In the genomic region with DNA sequence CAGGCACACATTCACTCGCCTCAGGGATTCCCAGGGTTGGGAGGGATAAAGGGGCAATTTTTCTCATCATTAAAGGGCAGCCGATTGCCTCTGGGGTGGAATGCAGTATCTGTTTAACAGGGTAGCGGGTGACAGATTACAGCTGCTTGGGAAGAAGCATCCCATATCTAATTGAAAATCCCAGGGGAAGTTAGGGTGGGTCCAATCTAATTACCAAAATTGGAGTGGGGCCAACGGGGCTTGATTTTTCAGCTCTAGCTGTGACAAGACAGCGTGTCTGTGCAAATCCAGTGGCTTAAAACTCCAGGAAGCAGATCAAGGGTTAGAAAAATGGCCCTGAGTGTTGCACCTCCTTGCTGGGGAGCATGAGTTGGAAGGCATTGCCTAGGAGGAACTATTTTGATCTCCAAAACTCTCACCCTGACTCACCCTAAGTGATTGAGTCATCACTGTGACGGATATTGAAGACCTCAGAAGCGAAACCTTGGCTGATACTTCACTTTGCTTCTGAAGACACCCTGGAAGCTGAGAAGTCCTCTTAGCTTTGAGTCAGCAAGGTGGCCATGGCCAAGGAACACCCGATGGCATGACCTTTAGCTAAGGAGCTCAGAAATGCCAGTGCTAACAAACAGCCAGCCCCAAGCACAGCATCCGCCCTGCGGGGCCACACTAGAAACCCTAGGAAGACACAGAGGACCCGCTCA, we compare ENCODE assay signal across 9 cellular contexts. TPM values are rescaled to one million over a fixed set of nuclear protein-coding genes. Genes with fewer than 3 reads are reported as not detected.
DNase-seq lines count a peak whose midpoint lies in the region; ATAC-seq and TF ChIP-seq lines count a peak whose summit lies in the region.
"Had no signal": no experiment of that assay in that cellular context is flagged by ENCODE, and none has a peak within 500 bp of the region (broad histone marks: within the 10 kb centered on the region; RNA-seq: fewer than 3 reads in every experiment).

No MANE protein-coding gene starts in this region.

- H3K4me1 ChIP-seq in lung (ENCODE audit: control insufficient read depth in 2 of 2, insufficient read depth in 2 of 2, low read length in 2 of 2), result no peaks in the 10 kb centered on the region
- no peaks in the 10 kb centered on the region for H3K4me1 ChIP-seq in effector memory CD4-positive, alpha-beta T cell (ENCODE audit: control insufficient read depth, insufficient read depth, low read length, poor library complexity, severe bottlenecking)
- H3K4me1 ChIP-seq: pancreas had no signal

- H3K36me3 ChIP-seq in lung (ENCODE audit: control insufficient read depth in 2 of 2, insufficient read depth in 2 of 2, low read length in 2 of 2), result no peaks in the 10 kb centered on the region
- no peaks in the 10 kb centered on the region for H3K36me3 ChIP-seq in effector memory CD4-positive, alpha-beta T cell (ENCODE audit: control insufficient read depth, insufficient read depth, low read length)

- DNase-seq in activated naive CD4-positive, alpha-beta T cell treated with anti-CD3 and anti-CD28 coated beads for 36 hours, result peak; percentile 63
- DNase-seq in activated naive CD4-positive, alpha-beta T cell treated with anti-CD3 and anti-CD28 coated beads, Interleukin-2, amount 50 U/mL, for 16 hours, result no peak
- peak; percentile 93 for DNase-seq in MV-4-11 (lab: John Stamatoyannopoulos, UW)
- no peak for DNase-seq in lung (ENCODE audit: low spot score)
- DNase-seq in AML-193 (lab: John Stamatoyannopoulos, UW), result no peak
- no peak for DNase-seq in effector memory CD4-positive, alpha-beta T cell
- DNase-seq: pancreas had no signal

- ATAC-seq in lung (ENCODE audit: insufficient read depth, low FRiP score), result peak; percentile 53
- no peak for ATAC-seq in GM21786 (IDR thresholded peaks at IDR 0.05; ENCODE audit: unreplicated experiment)

- H3K27me3 Mint-ChIP-seq in activated naive CD4-positive, alpha-beta T cell treated with anti-CD3 and anti-CD28 coated beads for 36 hours (ENCODE audit: low read depth), result no peaks in the 10 kb centered on the region
- no peaks in the 10 kb centered on the region for H3K27me3 Mint-ChIP-seq in activated naive CD8-positive, alpha-beta T cell

- CTCF ChIA-PET in activated naive CD4-positive, alpha-beta T cell treated with anti-CD3 and anti-CD28 coated beads for 36 hours (lab: Charles Lee), result interaction anchor here (1.1 to 2.2 kb wide), 2 partner anchors 19 to 163 kb away, joined by 3 to 7 read pairs; no protein-coding TSS in a partner anchor

- no peak overlapping the region for H3K4me3 Mint-ChIP-seq in activated naive CD4-positive, alpha-beta T cell treated with anti-CD3 and anti-CD28 coated beads for 36 hours
- H3K4me3 Mint-ChIP-seq in activated naive CD8-positive, alpha-beta T cell, result no peak overlapping the region

- no peaks in the 10 kb centered on the region for H3K27me3 ChIP-seq in lung (ENCODE audit: control insufficient read depth, insufficient read depth)
- H3K27me3 ChIP-seq in effector memory CD4-positive, alpha-beta T cell (replicated peaks; ENCODE audit: control insufficient read depth, insufficient read depth, low read length, poor library complexity, severe bottlenecking), result no peaks in the 10 kb centered on the region
- H3K27me3 ChIP-seq: pancreas had no signal

- H3K36me3 Mint-ChIP-seq in activated naive CD4-positive, alpha-beta T cell treated with anti-CD3 and anti-CD28 coated beads for 36 hours (ENCODE audit: low read depth), result peaks cover 5% of the 10 kb centered on the region
- peaks cover 12% of the 10 kb centered on the region for H3K36me3 Mint-ChIP-seq in activated naive CD8-positive, alpha-beta T cell

- H3K4me3 ChIP-seq in lung, result no peak overlapping the region
- no peak overlapping the region for H3K4me3 ChIP-seq in effector memory CD4-positive, alpha-beta T cell (ENCODE audit: insufficient read depth, low read depth, low read length, poor library complexity, severe bottlenecking)
- H3K4me3 ChIP-seq: pancreas had no signal

- no peaks in the 10 kb centered on the region for H3K9me3 ChIP-seq in lung (ENCODE audit: control insufficient read depth in 2 of 2, insufficient read depth in 1 of 2, low read length in 1 of 2)
- H3K9me3 ChIP-seq in effector memory CD4-positive, alpha-beta T cell (ENCODE audit: control insufficient read depth, low read length), result no peaks in the 10 kb centered on the region
- H3K9me3 ChIP-seq: pancreas had no signal

- no peak overlapping the region for H3K27ac Mint-ChIP-seq in activated naive CD4-positive, alpha-beta T cell treated with anti-CD3 and anti-CD28 coated beads for 36 hours
- peak overlapping the region; percentile 38 for H3K27ac Mint-ChIP-seq in activated naive CD8-positive, alpha-beta T cell

- no peak for TF ChIP-seq CTCF in lung (IDR thresholded peaks at IDR 0.05; ENCODE audit: control extremely low read depth, extremely low read depth)

- intact Hi-C loops in activated naive CD4-positive, alpha-beta T cell treated with anti-CD3 and anti-CD28 coated beads for 36 hours (cut with micrococcal nuclease), result loop anchor here (1.0 kb wide), 3 partner anchors 13 to 43 kb away; no protein-coding TSS in a partner anchor

- peaks cover 12% of the 10 kb centered on the region for H3K4me1 Mint-ChIP-seq in activated naive CD4-positive, alpha-beta T cell treated with anti-CD3 and anti-CD28 coated beads for 36 hours (ENCODE audit: low read depth)
- H3K4me1 Mint-ChIP-seq in activated naive CD8-positive, alpha-beta T cell (ENCODE audit: low read depth), result peaks cover 10% of the 10 kb centered on the region

- no peak overlapping the region for H3K27ac ChIP-seq in lung (ENCODE audit: low read depth in 1 of 2, low read length in 1 of 2)
- H3K27ac ChIP-seq in effector memory CD4-positive, alpha-beta T cell (ENCODE audit: insufficient read depth, low read length, poor library complexity, severe bottlenecking), result no peak overlapping the region
- H3K27ac ChIP-seq: pancreas had no signal

- 76 to 79% methylated on average over 11 of the region's 11 CpGs for WGBS in lung, 2 donors

- no peaks in the 10 kb centered on the region for H3K9me3 Mint-ChIP-seq in activated naive CD4-positive, alpha-beta T cell treated with anti-CD3 and anti-CD28 coated beads for 36 hours
- H3K9me3 Mint-ChIP-seq in activated naive CD8-positive, alpha-beta T cell (ENCODE audit: low read depth), result no peaks in the 10 kb centered on the region

RNA-seq across cellular contexts. Expression of a gene that starts 46.0 kb away (rescaled TPM):
- under 1 TPM; 0.26 to 0.52 TPM for total RNA-seq in activated naive CD4-positive, alpha-beta T cell treated with anti-CD3 and anti-CD28 coated beads for 36 hours
- total RNA-seq in lung, result under 1 TPM; 0.40 to 0.95 TPM
- polyA plus RNA-seq in lung, result under 1 TPM; 0.23 to 0.30 TPM

RNA-seq across cellular contexts. Expression of a gene that starts 48.5 kb away (rescaled TPM):
- 1 to 10 TPM; 7.4 to 8.9 TPM for total RNA-seq in activated naive CD4-positive, alpha-beta T cell treated with anti-CD3 and anti-CD28 coated beads for 36 hours
- total RNA-seq in lung, result 10 to 100 TPM in 1 of 2 donors, 1 to 10 TPM in 1; 10.0 to 13.5 TPM
- polyA plus RNA-seq in lung, result 1 to 10 TPM; 6.7 to 9.5 TPM

RNA-seq across cellular contexts. Expression of a gene that starts 50.5 kb away (rescaled TPM):
- total RNA-seq in activated naive CD4-positive, alpha-beta T cell treated with anti-CD3 and anti-CD28 coated beads for 36 hours, result 10 to 100 TPM; 58.1 to 59.2 TPM
- total RNA-seq in lung, result 10 to 100 TPM; 25.7 to 31.8 TPM
- 10 to 100 TPM; 11.9 to 14.0 TPM for polyA plus RNA-seq in lung

Comparison
In these comparisons a context has a peak if more than half of its experiments do, and no peak if none do; other contexts are left out.
1. DNase-seq: peak in activated naive CD4-positive, alpha-beta T cell treated with anti-CD3 and anti-CD28 coated beads for 36 hours (single experiment) and MV-4-11 (single experiment); none in activated naive CD4-positive, alpha-beta T cell treated with anti-CD3 and anti-CD28 coated beads, Interleukin-2, amount 50 U/mL, for 16 hours (single experiment), lung (single experiment), AML-193 (0 of 2) and effector memory CD4-positive, alpha-beta T cell (0 of 3).